ENCODE assay signal across 16 cellular contexts in genomic region chr5:80930940-80931339, GRCh38.
DNase-seq lines count a peak whose midpoint lies in the region; ATAC-seq lines count a peak whose summit lies in the region.
"Had no signal": no experiment of that assay in that cellular context is flagged by ENCODE, and none has a peak within 500 bp of the region (broad histone marks: within the 10 kb centered on the region; RNA-seq: fewer than 3 reads in every experiment).

No MANE protein-coding gene starts in this region.

- no peak for ATAC-seq in HG03045 (IDR thresholded peaks at IDR 0.05; ENCODE audit: unreplicated experiment)
- ATAC-seq: GM23338, HCT116 had no signal

- DNase-seq in DMS53 (lab: John Stamatoyannopoulos, UW) (peak; percentile 20), DMS53 treated with DMSO at 0.1 percent for 48 hours (lab: John Stamatoyannopoulos, UW; ENCODE audit: unreplicated experiment) (no peak), NCI-H2107 treated with DMSO at 0.1 percent for 48 hours (lab: John Stamatoyannopoulos, UW; ENCODE audit: unreplicated experiment) (peak; percentile 2), NCI-H2107 (lab: John Stamatoyannopoulos, UW) (no peak), DMS79 (lab: John Stamatoyannopoulos, UW) (peak; percentile 17), NCI-H69 (lab: John Stamatoyannopoulos, UW) (peak; percentile 64)
- DNase-seq: AML-193; CD4-positive, alpha-beta T cell; CD8-positive, alpha-beta memory T cell; DMS 273 treated with DMSO at 0.1 percent for 48 hours; GF-D8; H9; HFFc6 had no signal

Comparison
In these comparisons a context has a peak if more than half of its experiments do, and no peak if none do; other contexts are left out.
1. DNase-seq: peak in DMS53 (single experiment), NCI-H2107 treated with DMSO at 0.1 percent for 48 hours (single experiment), DMS79 (single experiment) and NCI-H69 (single experiment); none in DMS53 treated with DMSO at 0.1 percent for 48 hours (single experiment) and NCI-H2107 (single experiment).